34 cellular contexts compared by ENCODE assay signal in the genomic region with DNA sequence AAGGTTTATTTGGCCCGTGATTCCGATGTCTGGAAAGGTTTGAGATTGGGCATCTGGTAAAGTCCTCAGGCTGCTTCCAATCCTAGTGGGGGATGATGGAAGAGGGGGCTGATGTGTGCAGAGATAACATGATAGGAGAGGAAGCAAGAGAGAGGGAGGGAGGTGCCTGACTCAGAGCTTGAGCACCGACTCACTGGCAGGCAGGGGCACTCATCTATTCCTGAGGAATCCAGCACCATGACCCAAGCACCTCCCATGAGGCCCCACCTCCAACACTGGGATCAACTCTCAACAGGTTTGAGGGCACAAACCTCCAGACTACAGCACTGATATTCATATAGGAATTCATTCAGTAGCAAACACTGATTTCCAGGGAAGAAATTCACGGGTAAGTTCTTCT. TPM values are rescaled to one million over a fixed set of nuclear protein-coding genes. Genes with fewer than 3 reads are reported as not detected.
DNase-seq lines count a peak whose midpoint lies in the region; ATAC-seq, FAIRE-seq and TF ChIP-seq lines count a peak whose summit lies in the region.
"Had no signal": no experiment of that assay in that cellular context is flagged by ENCODE, and none has a peak within 500 bp of the region (broad histone marks: within the 10 kb centered on the region; RNA-seq: fewer than 3 reads in every experiment).

No MANE protein-coding gene starts in this region.

- no peak for TF ChIP-seq RAD21 in H1 (IDR thresholded peaks at IDR 0.05 in 1 of 2, conservative IDR thresholded peaks at IDR 0.05 in 1 of 2; ENCODE audit: low read depth in 2 of 2, low read length in 2 of 2)

- H2BK5ac ChIP-seq in H1 (ENCODE audit: low read depth, low read length): no peak overlapping the region

- no peaks in the 10 kb centered on the region for H3F3A ChIP-seq in GM23248 (ENCODE audit: insufficient read depth)
- H3F3A ChIP-seq in PC-3 (ENCODE audit: low read length, unreplicated experiment): no peaks in the 10 kb centered on the region

- TF ChIP-seq EP300 in H1 (IDR thresholded peaks at IDR 0.05; ENCODE audit: borderline replicate concordance in 1 of 2, low read depth in 2 of 2, low read length in 2 of 2): no peak

- H4K8ac ChIP-seq in H1 (ENCODE audit: extremely low read depth, insufficient read depth, low read length): no peak overlapping the region

- FAIRE-seq in H1 (lab: Jason Lieb, UNC): no peak
- FAIRE-seq: GM12878 had no signal

- in situ Hi-C loops in GM23248 (cut with MboI): no loop called here

- H3K4me3 ChIP-seq in GM23248: no peak overlapping the region
- H3K4me3 ChIP-seq in PC-3 (ENCODE audit: low read length): no peak overlapping the region
- H3K4me3 ChIP-seq in H1 (ENCODE audit: extremely low read depth in 1 of 4, insufficient read depth in 2 of 4, low read depth in 3 of 4, low read length in 4 of 4): no peak overlapping the region
- H3K4me3 ChIP-seq in neutrophil (ENCODE audit: low read depth in 1 of 2, low read length in 1 of 2): no peak overlapping the region
- H3K4me3 ChIP-seq: GM12878, heart right ventricle, SJSA1, thoracic aorta, vagina had no signal

- no peaks in the 10 kb centered on the region for H3K9me3 Mint-ChIP-seq in T-helper 2 cell treated with Interferon-gamma antibody and Interleukin-4, amounts not matched to agents 5 μg/mL and 100 μg/mL, for 36 hours
- H3K9me3 Mint-ChIP-seq: activated CD4-positive, alpha-beta T cell treated with anti-CD3 and anti-CD28 coated beads, Interleukin-2, amount 10 ng/mL, durations not matched to agents 24 days and 14 days; stimulated activated naive CD8-positive, alpha-beta T cell treated with anti-CD3 and anti-CD28 coated beads, Interleukin-15, Interleukin-2, amounts not matched to agents 100 ng/mL and 50 ng/mL, for 24 hours had no signal

- H3K9me3 ChIP-seq in GM23248 (ENCODE audit: low read depth): no peaks in the 10 kb centered on the region
- no peaks in the 10 kb centered on the region for H3K9me3 ChIP-seq in PC-3 (ENCODE audit: low read length)
- no peaks in the 10 kb centered on the region for H3K9me3 ChIP-seq in H1 (ENCODE audit: insufficient read depth in 2 of 2, low read depth in 1 of 2, low read length in 1 of 2)
- no peaks in the 10 kb centered on the region for H3K9me3 ChIP-seq in neutrophil
- H3K9me3 ChIP-seq: heart right ventricle, SJSA1, thoracic aorta, vagina had no signal

- H2AFZ ChIP-seq in GM23248 (no peak overlapping the region), PC-3 (ENCODE audit: low read length) (no peak overlapping the region), H1 (ENCODE audit: low read length) (peak overlapping the region; percentile 69; the same call in 1 of the 2 replicates)

- H2AK5ac ChIP-seq in H1 (ENCODE audit: low read depth, low read length): no peak overlapping the region

- H4K20me1 ChIP-seq in GM23248 (ENCODE audit: insufficient read depth) (no peaks in the 10 kb centered on the region), PC-3 (ENCODE audit: low read length) (no peaks in the 10 kb centered on the region), H1 (replicated peaks in 1 of 2; ENCODE audit: control insufficient read depth in 1 of 2, insufficient read depth in 2 of 2, low read length in 2 of 2) (no peaks in the 10 kb centered on the region)

- H3K9me2 ChIP-seq in GM23248 (ENCODE audit: insufficient read depth) (no peaks in the 10 kb centered on the region), PC-3 (replicated peaks; ENCODE audit: low read length) (no peaks in the 10 kb centered on the region)

- peaks cover 3% of the 10 kb centered on the region for H3K27me3 Mint-ChIP-seq in T-helper 2 cell treated with Interferon-gamma antibody and Interleukin-4, amounts not matched to agents 5 μg/mL and 100 μg/mL, for 36 hours (ENCODE audit: low read depth)
- H3K27me3 Mint-ChIP-seq: stimulated activated naive CD8-positive, alpha-beta T cell treated with anti-CD3 and anti-CD28 coated beads, Interleukin-15, Interleukin-2, amounts not matched to agents 100 ng/mL and 50 ng/mL, for 24 hours had no signal

- CTCF ChIA-PET in PC-3 (lab: Charles Lee): no interaction called here
- CTCF ChIA-PET in H1 (lab: Charles Lee; ENCODE audit: partially characterized antibody): interaction anchor here (0.5 to 1.1 kb wide), 2 partner anchors 24 to 197 kb away, joined by 4 read pairs; no protein-coding TSS in a partner anchor

- H3K27ac Mint-ChIP-seq in T-helper 2 cell treated with Interferon-gamma antibody and Interleukin-4, amounts not matched to agents 5 μg/mL and 100 μg/mL, for 36 hours: no peak overlapping the region
- H3K27ac Mint-ChIP-seq: activated CD4-positive, alpha-beta T cell treated with anti-CD3 and anti-CD28 coated beads, Interleukin-2, amount 10 ng/mL, durations not matched to agents 24 days and 14 days; memory B cell; stimulated activated naive CD8-positive, alpha-beta T cell treated with anti-CD3 and anti-CD28 coated beads, Interleukin-15, Interleukin-2, amounts not matched to agents 100 ng/mL and 50 ng/mL, for 24 hours had no signal

- H2BK12ac ChIP-seq in H1 (ENCODE audit: low read depth, low read length): no peak overlapping the region

- no TSS peak for BruUV-seq in PC-3 (replicated peaks; lab: Mats Ljungman, UMichigan)

- TF ChIP-seq CTCF in PC-3 (conservative IDR thresholded peaks at IDR 0.05; ENCODE audit: low read depth, low read length) (no peak), H1 (IDR thresholded peaks at IDR 0.05; ENCODE audit: control extremely low read depth in 1 of 3, insufficient read depth in 1 of 3, low read depth in 1 of 3, low read length in 3 of 3) (no peak), neutrophil (IDR thresholded peaks at IDR 0.05) (no peak)

- no peak overlapping the region for H3K4ac ChIP-seq in H1 (replicated peaks; ENCODE audit: insufficient read length, low read depth, low read length)

- H3K79me2 ChIP-seq in GM23248 (ENCODE audit: insufficient read depth) (no peaks in the 10 kb centered on the region), PC-3 (ENCODE audit: low read length) (no peaks in the 10 kb centered on the region), H1 (ENCODE audit: control insufficient read depth in 1 of 2, insufficient read depth in 2 of 2, low read length in 2 of 2) (no peaks in the 10 kb centered on the region)

- intact Hi-C loops in PC-3 (cut with micrococcal nuclease): no loop called here

- no peak overlapping the region for H3K9ac ChIP-seq in GM23248
- H3K9ac ChIP-seq in PC-3 (ENCODE audit: low read length): no peak overlapping the region
- H3K9ac ChIP-seq in H1 (replicated peaks in 1 of 4; ENCODE audit: extremely low read depth in 1 of 4, low read depth in 3 of 4, low read length in 3 of 4): no peak overlapping the region; a peak in 1 of 7 replicates

- H4K91ac ChIP-seq in H1 (replicated peaks; ENCODE audit: insufficient read length, low read length): no peak overlapping the region

- no peaks in the 10 kb centered on the region for H3K36me3 Mint-ChIP-seq in T-helper 2 cell treated with Interferon-gamma antibody and Interleukin-4, amounts not matched to agents 5 μg/mL and 100 μg/mL, for 36 hours (ENCODE audit: low read depth)

- H3K23ac ChIP-seq in H1 (ENCODE audit: insufficient read length): no peak overlapping the region

- POLR2A ChIA-PET in PC-3 (lab: Charles Lee; ENCODE audit: unreplicated experiment) (no interaction called here), H1 (lab: Charles Lee; ENCODE audit: partially characterized antibody) (no interaction called here)

- H3K23me2 ChIP-seq in H1 (ENCODE audit: low read depth, low read length): no peaks in the 10 kb centered on the region; the same call in 1 of the 2 replicates

- no peak overlapping the region for H4K5ac ChIP-seq in H1 (ENCODE audit: insufficient read length, low read depth, low read length)

- no peak overlapping the region for H2BK120ac ChIP-seq in H1 (replicated peaks; ENCODE audit: low read depth, low read length)

- no peaks in the 10 kb centered on the region for H3K4me1 ChIP-seq in GM23248 (ENCODE audit: insufficient read depth)
- no peaks in the 10 kb centered on the region for H3K4me1 ChIP-seq in PC-3 (ENCODE audit: insufficient read depth, low read length)
- H3K4me1 ChIP-seq in H1 (replicated peaks in 1 of 4; ENCODE audit: control insufficient read depth in 3 of 4, insufficient read depth in 4 of 4, low read length in 3 of 4): peaks cover 0 to 2% (median 0%) of the 10 kb centered on the region in 4 experiments; a peak in 1 of 7 replicates
- peaks cover 66 to 73% of the 10 kb centered on the region in 2 experiments for H3K4me1 ChIP-seq in neutrophil (ENCODE audit: control insufficient read depth in 1 of 2, insufficient read depth in 1 of 2, low read depth in 1 of 2, low read length in 1 of 2)
- H3K4me1 ChIP-seq: SJSA1, vagina had no signal

- H3K4me2 ChIP-seq in GM23248 (ENCODE audit: unreplicated experiment) (no peak overlapping the region), PC-3 (ENCODE audit: low read length) (no peak overlapping the region), H1 (ENCODE audit: insufficient read depth in 1 of 2, low read depth in 2 of 2, low read length in 2 of 2) (no peak overlapping the region; a peak in 1 of 4 replicates)

- no peak overlapping the region for H2BK15ac ChIP-seq in H1 (ENCODE audit: low read length)

- no peaks in the 10 kb centered on the region for H3K79me1 ChIP-seq in H1 (ENCODE audit: low read depth, low read length)

- no peak for ATAC-seq in PC-3
- ATAC-seq: GM12878, heart right ventricle, left colon had no signal

- WGBS in GM23248 (ENCODE audit: low coverage in 1 of 2, low lambda C conversion rate in 2 of 2, missing lambda C conversion rate in 2 of 2), 2 experiments: 42% methylated on average over 4 of the region's 4 CpGs
- 77% methylated on average over 4 of the region's 4 CpGs; no CpG with 5 or more reads in 1 of the 2 experiments for WGBS in H1 (ENCODE audit: extremely low coverage in 1 of 2, insufficient coverage in 1 of 2, insufficient read length in 1 of 2, insufficient replicate concordance in 2 of 2, low coverage in 1 of 2, low lambda C conversion rate in 2 of 2, missing lambda C conversion rate in 1 of 2), 2 experiments

- H3K14ac ChIP-seq in H1 (ENCODE audit: insufficient read length): no peak overlapping the region

- H3K27ac ChIP-seq in GM23248: no peak overlapping the region
- H3K27ac ChIP-seq in PC-3 (ENCODE audit: low read length): no peak overlapping the region
- no peak overlapping the region for H3K27ac ChIP-seq in H1 (ENCODE audit: low read depth, low read length)
- peak overlapping the region; percentile 98 for H3K27ac ChIP-seq in neutrophil
- H3K27ac ChIP-seq: brain microvascular endothelial cell, SJSA1, thoracic aorta, vagina had no signal

- H3K56ac ChIP-seq in H1 (replicated peaks; ENCODE audit: insufficient read length, low read depth, low read length): no peak overlapping the region

- no peak for TF ChIP-seq POLR2A in H1 (IDR thresholded peaks at IDR 0.05; ENCODE audit: control extremely low read depth in 1 of 2, low read depth in 2 of 2, low read length in 2 of 2)

- peak; percentile 32 for DNase-seq in GM23248
- DNase-seq in PC-3: peak; percentile 24
- no peak for DNase-seq in H1 (ENCODE audit: low read depth in 1 of 2, low spot score in 2 of 2)
- no peak for DNase-seq in NOMO-1 treated with dmso at 0.1 percent for 144 hours (lab: John Stamatoyannopoulos, UW; ENCODE audit: unreplicated experiment)
- DNase-seq in T-helper 2 cell treated with Interferon-gamma antibody and Interleukin-4, amounts not matched to agents 5 μg/mL and 100 μg/mL, for 36 hours (ENCODE audit: low spot score): no peak
- no peak for DNase-seq in COR-L47 (lab: John Stamatoyannopoulos, UW)
- DNase-seq in DMS53 treated with DMSO at 0.1 percent for 48 hours (lab: John Stamatoyannopoulos, UW; ENCODE audit: unreplicated experiment): no peak
- DNase-seq: activated CD4-positive, alpha-beta T cell treated with anti-CD3 and anti-CD28 coated beads, Interleukin-2, amount 10 ng/mL, durations not matched to agents 24 days and 14 days; activated T-cell treated with anti-CD3 and anti-CD28 coated beads, Interleukin-2, amount 50 U/mL, for 48 hours; amniotic stem cell; brain microvascular endothelial cell; C1 segment of cervical spinal cord; effector CD8-positive, alpha-beta T cell; foreskin fibroblast; heart right ventricle; KBM-7; left colon; MV-4-11; NCI-H1436 treated with DMSO at 0.1 percent for 48 hours; NCI-H748 treated with DMSO at 0.1 percent for 48 hours; RPMI8226 had no signal

- H3K4me3 Mint-ChIP-seq in T-helper 2 cell treated with Interferon-gamma antibody and Interleukin-4, amounts not matched to agents 5 μg/mL and 100 μg/mL, for 36 hours: no peak overlapping the region
- H3K4me3 Mint-ChIP-seq: activated CD4-positive, alpha-beta T cell treated with anti-CD3 and anti-CD28 coated beads, Interleukin-2, amount 10 ng/mL, durations not matched to agents 24 days and 14 days; memory B cell; stimulated activated naive CD8-positive, alpha-beta T cell treated with anti-CD3 and anti-CD28 coated beads, Interleukin-15, Interleukin-2, amounts not matched to agents 100 ng/mL and 50 ng/mL, for 24 hours had no signal

- H2BK20ac ChIP-seq in H1 (ENCODE audit: low read length): no peak overlapping the region

- no peaks in the 10 kb centered on the region for H3K36me3 ChIP-seq in GM23248 (ENCODE audit: low read depth)
- no peaks in the 10 kb centered on the region for H3K36me3 ChIP-seq in PC-3 (ENCODE audit: low read depth, low read length)
- no peaks in the 10 kb centered on the region for H3K36me3 ChIP-seq in H1 (ENCODE audit: control insufficient read depth in 2 of 4, insufficient read depth in 4 of 4, low read length in 3 of 4)
- no peaks in the 10 kb centered on the region for H3K36me3 ChIP-seq in neutrophil
- H3K36me3 ChIP-seq: brain microvascular endothelial cell, heart right ventricle, SJSA1, thoracic aorta, vagina had no signal

- H3K18ac ChIP-seq in H1 (ENCODE audit: extremely low read depth, low read length): no peak overlapping the region

- peaks cover 47% of the 10 kb centered on the region for H3K4me1 Mint-ChIP-seq in T-helper 2 cell treated with Interferon-gamma antibody and Interleukin-4, amounts not matched to agents 5 μg/mL and 100 μg/mL, for 36 hours (ENCODE audit: low read depth)

- peaks cover 9% of the 10 kb centered on the region for H3K27me3 ChIP-seq in GM23248 (replicated peaks; ENCODE audit: insufficient read depth)
- H3K27me3 ChIP-seq in PC-3 (ENCODE audit: low read length): peaks cover 41% of the 10 kb centered on the region
- H3K27me3 ChIP-seq in H1 (replicated peaks in 1 of 4; ENCODE audit: control insufficient read depth in 3 of 4, extremely low read depth in 1 of 4, insufficient read depth in 3 of 4, low read length in 3 of 4): no peaks in the 10 kb centered on the region; a peak in 2 of 7 replicates
- no peaks in the 10 kb centered on the region for H3K27me3 ChIP-seq in neutrophil
- H3K27me3 ChIP-seq: brain microvascular endothelial cell, vagina had no signal

RNA-seq across cellular contexts. Expression of a gene that starts 5.6 kb away (rescaled TPM):
- not detected in 2 replicates for total RNA-seq in GM23248 (2014; rRNA removed; shearing (Covaris generic))
- polyA plus RNA-seq in GM23248 (2016; fragmentation: Nextera tagmentation; extraction: Ambion mirVana) (not detected in 2 replicates), H1 (2011; rRNA removed) (0.05 TPM in 1 of 2 replicates, not detected in the other)
- not detected in 2 replicates for total RNA-seq in PC-3 (2014; rRNA removed)
- total RNA-seq in H1 (2021; fragmentation: NEBNext Ultra II Directional; extraction: Animal tissue kit (Norgen Biotek cat#: 25700)): not detected in 2 replicates
- not detected for polyA plus RNA-seq in H1 (2011; cell fraction: cytosol; rRNA removed)
- polyA plus RNA-seq in H1 (2011; cell fraction: nucleus; rRNA removed): not detected
- polyA plus RNA-seq in H1 (2012, experiment 1 of 2): not detected in 4 replicates
- polyA plus RNA-seq in H1 (2012, experiment 2 of 2): not detected
- polyA plus RNA-seq in H1 (2013, experiment 1 of 2): not detected
- polyA plus RNA-seq in H1 (2013, experiment 2 of 2): not detected
- not detected in 2 replicates for polyA minus RNA-seq in H1 (2011; rRNA and poly(A)+ RNA removed)
- polyA minus RNA-seq in H1 (2011; cell fraction: cytosol; rRNA and poly(A)+ RNA removed): not detected
- not detected for polyA minus RNA-seq in H1 (2011; cell fraction: nucleus; rRNA and poly(A)+ RNA removed)
- total RNA-seq: GM12878, H4, HT-29, myocyte, SJSA1 had no signal

RNA-seq across cellular contexts. Expression of a gene that starts 10.9 kb away (rescaled TPM):
- 9.0 and 11.3 TPM in 2 replicates for total RNA-seq in GM23248 (2014; rRNA removed; shearing (Covaris generic))
- polyA plus RNA-seq in GM23248 (2016; fragmentation: Nextera tagmentation; extraction: Ambion mirVana): 4.2 and 4.4 TPM in 2 replicates
- 29.0 and 40.8 TPM in 2 replicates for total RNA-seq in PC-3 (2014; rRNA removed)
- 7.2 and 8.1 TPM in 2 replicates for total RNA-seq in H1 (2021; fragmentation: NEBNext Ultra II Directional; extraction: Animal tissue kit (Norgen Biotek cat#: 25700))
- polyA plus RNA-seq in H1 (2011; rRNA removed): 4.6 and 6.6 TPM in 2 replicates
- polyA plus RNA-seq in H1 (2011; cell fraction: cytosol; rRNA removed): 5.2 TPM
- 12.7 TPM for polyA plus RNA-seq in H1 (2011; cell fraction: nucleus; rRNA removed)
- 2.9 to 4.4 TPM (median 3.7 TPM) in 4 replicates for polyA plus RNA-seq in H1 (2012, experiment 1 of 2)
- polyA plus RNA-seq in H1 (2012, experiment 2 of 2): 1.4 TPM
- polyA plus RNA-seq in H1 (2013, experiment 1 of 2): 3.1 TPM
- 2.6 TPM for polyA plus RNA-seq in H1 (2013, experiment 2 of 2)
- 1.4 and 1.6 TPM in 2 replicates for polyA minus RNA-seq in H1 (2011; rRNA and poly(A)+ RNA removed)
- polyA minus RNA-seq in H1 (2011; cell fraction: cytosol; rRNA and poly(A)+ RNA removed): 3.9 TPM
- polyA minus RNA-seq in H1 (2011; cell fraction: nucleus; rRNA and poly(A)+ RNA removed): 4.5 TPM

RNA-seq across cellular contexts. Expression of a gene that starts 23.0 kb away (rescaled TPM):
- not detected in 2 replicates for total RNA-seq in GM23248 (2014; rRNA removed; shearing (Covaris generic))
- polyA plus RNA-seq in GM23248 (2016; fragmentation: Nextera tagmentation; extraction: Ambion mirVana): not detected in 2 replicates
- not detected in 2 replicates for total RNA-seq in PC-3 (2014; rRNA removed)
- not detected in 2 replicates for total RNA-seq in H1 (2021; fragmentation: NEBNext Ultra II Directional; extraction: Animal tissue kit (Norgen Biotek cat#: 25700))
- polyA plus RNA-seq in H1 (2011; rRNA removed): not detected in 2 replicates
- polyA plus RNA-seq in H1 (2011; cell fraction: cytosol; rRNA removed): not detected
- polyA plus RNA-seq in H1 (2011; cell fraction: nucleus; rRNA removed): not detected
- polyA plus RNA-seq in H1 (2012, experiment 1 of 2): not detected in 4 replicates
- not detected for polyA plus RNA-seq in H1 (2012, experiment 2 of 2)
- not detected for polyA plus RNA-seq in H1 (2013, experiment 1 of 2)
- not detected for polyA plus RNA-seq in H1 (2013, experiment 2 of 2)
- polyA minus RNA-seq in H1 (2011; rRNA and poly(A)+ RNA removed): not detected in 2 replicates
- not detected for polyA minus RNA-seq in H1 (2011; cell fraction: cytosol; rRNA and poly(A)+ RNA removed)
- polyA minus RNA-seq in H1 (2011; cell fraction: nucleus; rRNA and poly(A)+ RNA removed): not detected
- total RNA-seq: activated CD4-positive, alpha-beta T cell treated with anti-CD3 and anti-CD28 coated beads, Interleukin-2, amount 10 ng/mL, durations not matched to agents 24 days and 14 days; GM12878; H4; HT-29; myocyte; SJSA1; T-helper 1 cell treated with Interleukin-12 subunit alpha and Interleukin-12 subunit beta and Interleukin-4 antibody, amounts not matched to agents 30 ng/mL and 1 ng/mL, for 36 hours had no signal

RNA-seq across cellular contexts. Expression of a gene that starts 36.4 kb away (rescaled TPM):
- total RNA-seq in GM23248 (2014; rRNA removed; shearing (Covaris generic)): not detected in 2 replicates
- polyA plus RNA-seq in GM23248 (2016; fragmentation: Nextera tagmentation; extraction: Ambion mirVana): not detected in 2 replicates
- not detected in 2 replicates for total RNA-seq in PC-3 (2014; rRNA removed)
- total RNA-seq in H1 (2021; fragmentation: NEBNext Ultra II Directional; extraction: Animal tissue kit (Norgen Biotek cat#: 25700)): 0.40 and 1.2 TPM in 2 replicates
- 0.09 and 0.22 TPM in 2 replicates for polyA plus RNA-seq in H1 (2011; rRNA removed)
- 0.32 TPM for polyA plus RNA-seq in H1 (2011; cell fraction: cytosol; rRNA removed)
- 2.3 TPM for polyA plus RNA-seq in H1 (2011; cell fraction: nucleus; rRNA removed)
- polyA plus RNA-seq in H1 (2012, experiment 1 of 2): 0.64 to 0.87 TPM (median 0.86 TPM) in 4 replicates
- not detected for polyA plus RNA-seq in H1 (2012, experiment 2 of 2)
- polyA plus RNA-seq in H1 (2013, experiment 1 of 2): 0.24 TPM
- polyA plus RNA-seq in H1 (2013, experiment 2 of 2): 0.28 TPM
- polyA minus RNA-seq in H1 (2011; rRNA and poly(A)+ RNA removed): not detected in 2 replicates
- polyA minus RNA-seq in H1 (2011; cell fraction: cytosol; rRNA and poly(A)+ RNA removed): not detected
- not detected for polyA minus RNA-seq in H1 (2011; cell fraction: nucleus; rRNA and poly(A)+ RNA removed)
- total RNA-seq: GM12878, H4, HT-29, myocyte, omental fat pad, SJSA1, skeletal muscle tissue, thoracic aorta, vagina had no signal
- polyA plus RNA-seq: GM12878 had no signal

RNA-seq across cellular contexts. Expression of a gene that starts 54.2 kb away (rescaled TPM):
- total RNA-seq in GM23248 (2014; rRNA removed; shearing (Covaris generic)): not detected in 2 replicates
- polyA plus RNA-seq in GM23248 (2016; fragmentation: Nextera tagmentation; extraction: Ambion mirVana) (0.25 TPM in 1 of 2 replicates, not detected in the other), H1 (2011; rRNA removed) (4.5 and 4.6 TPM in 2 replicates)
- not detected in 2 replicates for total RNA-seq in PC-3 (2014; rRNA removed)
- 4.2 and 5.0 TPM in 2 replicates for total RNA-seq in H1 (2021; fragmentation: NEBNext Ultra II Directional; extraction: Animal tissue kit (Norgen Biotek cat#: 25700))
- 4.3 TPM for polyA plus RNA-seq in H1 (2011; cell fraction: cytosol; rRNA removed)
- 4.7 TPM for polyA plus RNA-seq in H1 (2011; cell fraction: nucleus; rRNA removed)
- 2.9 to 5.7 TPM (median 4.5 TPM) in 4 replicates for polyA plus RNA-seq in H1 (2012, experiment 1 of 2)
- 3.4 TPM for polyA plus RNA-seq in H1 (2012, experiment 2 of 2)
- polyA plus RNA-seq in H1 (2013, experiment 1 of 2): 5.6 TPM
- polyA plus RNA-seq in H1 (2013, experiment 2 of 2): 6.6 TPM
- polyA minus RNA-seq in H1 (2011; rRNA and poly(A)+ RNA removed): 2.6 and 8.2 TPM in 2 replicates
- not detected for polyA minus RNA-seq in H1 (2011; cell fraction: cytosol; rRNA and poly(A)+ RNA removed)
- polyA minus RNA-seq in H1 (2011; cell fraction: nucleus; rRNA and poly(A)+ RNA removed): 1.5 TPM
- total RNA-seq: activated CD4-positive, alpha-beta T cell treated with anti-CD3 and anti-CD28 coated beads, Interleukin-2, amount 10 ng/mL, durations not matched to agents 24 days and 14 days; GM12878; H4; HT-29; myocyte; omental fat pad; SJSA1; skeletal muscle tissue; T-helper 1 cell treated with Interleukin-12 subunit alpha and Interleukin-12 subunit beta and Interleukin-4 antibody, amounts not matched to agents 30 ng/mL and 1 ng/mL, for 36 hours; thoracic aorta had no signal
- polyA plus RNA-seq: GM12878 had no signal

Comparison
In these comparisons a context has a peak if more than half of its experiments do, and no peak if none do; other contexts are left out.
1. DNase-seq: peak in GM23248 (single experiment) and PC-3 (single experiment); none in H1 (0 of 2), NOMO-1 treated with dmso at 0.1 percent for 144 hours (single experiment), T-helper 2 cell treated with Interferon-gamma antibody and Interleukin-4, amounts not matched to agents 5 μg/mL and 100 μg/mL, for 36 hours (single experiment), COR-L47 (single experiment) and DMS53 treated with DMSO at 0.1 percent for 48 hours (single experiment).